Comparison of ENCODE assay signal across 1 cellular context in genomic region chr18:74496508-74497307, GRCh38.
TF ChIP-seq lines count a peak whose summit lies in the region.

No MANE protein-coding gene starts in this region.

TF ChIP-seq in GM23338, 12 proteins besides CTCF, POLR2A, EP300 and RAD21 (continued from another document):
- TF ChIP-seq, protein P1, sequence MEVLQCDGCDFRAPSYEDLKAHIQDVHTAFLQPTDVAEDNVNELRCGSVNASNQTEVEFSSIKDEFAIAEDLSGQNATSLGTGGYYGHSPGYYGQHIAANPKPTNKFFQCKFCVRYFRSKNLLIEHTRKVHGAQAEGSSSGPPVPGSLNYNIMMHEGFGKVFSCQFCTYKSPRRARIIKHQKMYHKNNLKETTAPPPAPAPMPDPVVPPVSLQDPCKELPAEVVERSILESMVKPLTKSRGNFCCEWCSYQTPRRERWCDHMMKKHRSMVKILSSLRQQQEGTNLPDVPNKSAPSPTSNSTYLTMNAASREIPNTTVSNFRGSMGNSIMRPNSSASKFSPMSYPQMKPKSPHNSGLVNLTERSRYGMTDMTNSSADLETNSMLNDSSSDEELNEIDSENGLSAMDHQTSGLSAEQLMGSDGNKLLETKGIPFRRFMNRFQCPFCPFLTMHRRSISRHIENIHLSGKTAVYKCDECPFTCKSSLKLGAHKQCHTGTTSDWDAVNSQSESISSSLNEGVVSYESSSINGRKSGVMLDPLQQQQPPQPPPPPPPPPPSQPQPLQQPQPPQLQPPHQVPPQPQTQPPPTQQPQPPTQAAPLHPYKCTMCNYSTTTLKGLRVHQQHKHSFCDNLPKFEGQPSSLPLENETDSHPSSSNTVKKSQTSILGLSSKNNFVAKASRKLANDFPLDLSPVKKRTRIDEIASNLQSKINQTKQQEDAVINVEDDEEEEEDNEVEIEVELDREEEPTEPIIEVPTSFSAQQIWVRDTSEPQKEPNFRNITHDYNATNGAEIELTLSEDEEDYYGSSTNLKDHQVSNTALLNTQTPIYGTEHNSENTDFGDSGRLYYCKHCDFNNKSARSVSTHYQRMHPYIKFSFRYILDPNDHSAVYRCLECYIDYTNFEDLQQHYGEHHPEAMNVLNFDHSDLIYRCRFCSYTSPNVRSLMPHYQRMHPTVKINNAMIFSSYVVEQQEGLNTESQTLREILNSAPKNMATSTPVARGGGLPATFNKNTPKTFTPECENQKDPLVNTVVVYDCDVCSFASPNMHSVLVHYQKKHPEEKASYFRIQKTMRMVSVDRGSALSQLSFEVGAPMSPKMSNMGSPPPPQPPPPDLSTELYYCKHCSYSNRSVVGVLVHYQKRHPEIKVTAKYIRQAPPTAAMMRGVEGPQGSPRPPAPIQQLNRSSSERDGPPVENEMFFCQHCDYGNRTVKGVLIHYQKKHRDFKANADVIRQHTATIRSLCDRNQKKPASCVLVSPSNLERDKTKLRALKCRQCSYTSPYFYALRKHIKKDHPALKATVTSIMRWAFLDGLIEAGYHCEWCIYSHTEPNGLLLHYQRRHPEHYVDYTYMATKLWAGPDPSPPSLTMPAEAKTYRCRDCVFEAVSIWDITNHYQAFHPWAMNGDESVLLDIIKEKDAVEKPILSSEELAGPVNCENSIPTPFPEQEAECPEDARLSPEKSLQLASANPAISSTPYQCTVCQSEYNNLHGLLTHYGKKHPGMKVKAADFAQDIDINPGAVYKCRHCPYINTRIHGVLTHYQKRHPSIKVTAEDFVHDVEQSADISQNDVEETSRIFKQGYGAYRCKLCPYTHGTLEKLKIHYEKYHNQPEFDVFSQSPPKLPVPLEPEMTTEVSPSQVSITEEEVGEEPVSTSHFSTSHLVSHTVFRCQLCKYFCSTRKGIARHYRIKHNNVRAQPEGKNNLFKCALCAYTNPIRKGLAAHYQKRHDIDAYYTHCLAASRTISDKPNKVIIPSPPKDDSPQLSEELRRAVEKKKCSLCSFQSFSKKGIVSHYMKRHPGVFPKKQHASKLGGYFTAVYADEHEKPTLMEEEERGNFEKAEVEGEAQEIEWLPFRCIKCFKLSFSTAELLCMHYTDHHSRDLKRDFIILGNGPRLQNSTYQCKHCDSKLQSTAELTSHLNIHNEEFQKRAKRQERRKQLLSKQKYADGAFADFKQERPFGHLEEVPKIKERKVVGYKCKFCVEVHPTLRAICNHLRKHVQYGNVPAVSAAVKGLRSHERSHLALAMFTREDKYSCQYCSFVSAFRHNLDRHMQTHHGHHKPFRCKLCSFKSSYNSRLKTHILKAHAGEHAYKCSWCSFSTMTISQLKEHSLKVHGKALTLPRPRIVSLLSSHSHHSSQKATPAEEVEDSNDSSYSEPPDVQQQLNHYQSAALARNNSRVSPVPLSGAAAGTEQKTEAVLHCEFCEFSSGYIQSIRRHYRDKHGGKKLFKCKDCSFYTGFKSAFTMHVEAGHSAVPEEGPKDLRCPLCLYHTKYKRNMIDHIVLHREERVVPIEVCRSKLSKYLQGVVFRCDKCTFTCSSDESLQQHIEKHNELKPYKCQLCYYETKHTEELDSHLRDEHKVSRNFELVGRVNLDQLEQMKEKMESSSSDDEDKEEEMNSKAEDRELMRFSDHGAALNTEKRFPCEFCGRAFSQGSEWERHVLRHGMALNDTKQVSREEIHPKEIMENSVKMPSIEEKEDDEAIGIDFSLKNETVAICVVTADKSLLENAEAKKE (CRISPR knock-in tag; IDR thresholded peaks at IDR 0.05), result no peak
- TF ChIP-seq POLR2AphosphoS5 (IDR thresholded peaks at IDR 0.05; ENCODE audit: low read depth), result no peak
- no peak for TF ChIP-seq ZNF114 (CRISPR knock-in tag; IDR thresholded peaks at IDR 0.05)
- TF ChIP-seq STAT1 (IDR thresholded peaks at IDR 0.05; ENCODE audit: unreplicated experiment), result no peak
